ENCODE assay signal across 8 cellular contexts in genomic region chr13:112725346-112726017, GRCh38. TPM values are rescaled to one million over a fixed set of nuclear protein-coding genes. Genes with fewer than 3 reads are reported as not detected.
DNase-seq lines count a peak whose midpoint lies in the region; ATAC-seq, FAIRE-seq and TF ChIP-seq lines count a peak whose summit lies in the region.

No MANE protein-coding gene starts in this region.

- H3K4me3 ChIP-seq in K562, result no peak overlapping the region

- H3K36me3 ChIP-seq in K562 (ENCODE audit: control insufficient read depth, insufficient read depth, low read length), result 0 out of 3 replicates have a peak, but pooled peaks cover 2% of the 10 kb centered on the region

- peaks cover 31 to 56% of the 10 kb centered on the region in 2 experiments for H3K4me1 ChIP-seq in K562 (replicated peaks in 1 of 2; ENCODE audit: control insufficient read depth in 2 of 2, insufficient read depth in 2 of 2, low read length in 2 of 2)

- H3K9me3 ChIP-seq in K562 (replicated peaks; ENCODE audit: control insufficient read depth, insufficient read depth, low read depth, low read length), result no peaks in the 10 kb centered on the region

- BruUV-seq in K562 (replicated peaks; lab: Mats Ljungman, UMichigan), result no TSS peak

- POLR2A ChIA-PET in K562 (lab: Yijun Ruan, JAX), result interaction anchor here (0.7 kb wide), 1 partner anchor 7 kb away, joined by 3 read pairs; no protein-coding TSS in a partner anchor

- H3K27ac ChIP-seq in K562 (ENCODE audit: extremely low read depth, low read depth, low read length), result no peak overlapping the region

- no peak for TF ChIP-seq EP300 in K562 (IDR thresholded peaks at IDR 0.05; ENCODE audit: low read length)

- intact Hi-C loops in K562 (cut with micrococcal nuclease) (no loop called here), sciatic nerve (cut with DNase I) (no loop called here)

- H4K20me1 ChIP-seq in K562 (replicated peaks; ENCODE audit: control insufficient read depth, insufficient read depth, low read length), result peaks cover 38% of the 10 kb centered on the region

- TF ChIP-seq POLR2A in K562 (conservative IDR thresholded peaks at IDR 0.05), result no peak

- H3K9me1 ChIP-seq in K562 (ENCODE audit: control insufficient read depth, insufficient read depth, low read length), result no peaks in the 10 kb centered on the region

- no peak for TF ChIP-seq RAD21 in K562 (CRISPR knock-in tag; conservative IDR thresholded peaks at IDR 0.05 in 1 of 2, IDR thresholded peaks at IDR 0.05 in 1 of 2)

- peaks cover 61% of the 10 kb centered on the region for H3K79me2 ChIP-seq in K562 (ENCODE audit: control insufficient read depth, insufficient read depth, low read length)

- H3K27me3 ChIP-seq in K562 (ENCODE audit: control insufficient read depth in 2 of 2, insufficient read depth in 2 of 2, low read length in 2 of 2), result no peaks in the 10 kb centered on the region

- peak overlapping the region in 1 of 2 experiments; percentile 58; a peak in 2 of 4 replicates for H3K9ac ChIP-seq in K562 (ENCODE audit: insufficient read depth in 1 of 2, low read depth in 2 of 2, low read length in 2 of 2)

- WGBS in K562 (ENCODE audit: insufficient coverage, low coverage, missing lambda C conversion rate), result 16% methylated on average over 7 of the region's 18 CpGs

- H3K4me2 ChIP-seq in K562 (ENCODE audit: insufficient read depth, low read length), result no peak overlapping the region

- TF ChIP-seq CTCF in K562 (IDR thresholded peaks at IDR 0.05 in 2 of 3, conservative IDR thresholded peaks at IDR 0.05 in 1 of 3; ENCODE audit: insufficient read depth in 2 of 3, low read depth in 1 of 3, low read length in 3 of 3), result no peak

- in situ Hi-C loops in K562 (cut with MboI), result no loop called here

- CTCF ChIA-PET in K562 (lab: Yijun Ruan, JAX; ENCODE audit: low intra/inter-chr PET ratio), result no interaction called here

- no peak overlapping the region for H2AFZ ChIP-seq in K562 (ENCODE audit: low read depth, low read length)

- DNase-seq in NCI-H748 (lab: John Stamatoyannopoulos, UW; ENCODE audit: unreplicated experiment) (peak; percentile 47), NCI-H748 treated with DMSO at 0.1 percent for 48 hours (lab: John Stamatoyannopoulos, UW) (no peak), NCI-H1417 treated with DMSO at 0.1 percent for 48 hours (lab: John Stamatoyannopoulos, UW) (peak; percentile 33), K562 (ENCODE audit: extremely low read depth in 1 of 4, low spot score in 3 of 4) (no peak), sciatic nerve (ENCODE audit: low spot score) (peak; percentile 50), epidermal melanocyte (ENCODE audit: insufficient read length, low spot score) (no peak)

- peak; percentile 10; the same call in 1 of the 3 replicates for ATAC-seq in K562
- ATAC-seq in sciatic nerve, result peak; percentile 13
- no peak for ATAC-seq in HG02798 (IDR thresholded peaks at IDR 0.05; ENCODE audit: poor library complexity, unreplicated experiment)
- no peak for ATAC-seq in HG02840 (IDR thresholded peaks at IDR 0.05; ENCODE audit: low FRiP score, unreplicated experiment)

- no peak for FAIRE-seq in K562 (lab: Jason Lieb, UNC)

TF ChIP-seq in K562, 482 proteins besides CTCF, POLR2A, EP300 and RAD21:
- peak; percentile 33; the same call in 1 of the 2 replicates for TF ChIP-seq NFE2 (IDR thresholded peaks at IDR 0.05; ENCODE audit: low read depth)
- TF ChIP-seq ZNF785 (CRISPR knock-in tag; IDR thresholded peaks at IDR 0.05), result no peak
- 0 out of 2 replicates have a peak, but pooled peaks have one; percentile 34 for TF ChIP-seq MEF2A (IDR thresholded peaks at IDR 0.05; ENCODE audit: control insufficient read depth, low read depth, low read length)
- TF ChIP-seq TCF3 (CRISPR knock-in tag; IDR thresholded peaks at IDR 0.05), result 0 out of 2 replicates have a peak, but pooled peaks have one; percentile 6

RNA-seq across cellular contexts. Expression of gene ATP11A, which starts 35.6 kb away (rescaled TPM):
- 106 and 127 TPM in 2 replicates for total RNA-seq in K562 (2011; cell fraction: chromatin; rRNA removed; ENCODE audit: low replicate concordance)
- 46.5 and 55.5 TPM in 2 replicates for total RNA-seq in K562 (2011; cell fraction: nucleolus; rRNA removed)
- total RNA-seq in K562 (2011; cell fraction: nucleoplasm; rRNA removed), result 73.7 and 99.4 TPM in 2 replicates
- total RNA-seq in K562 (2014; rRNA removed) (4.2 and 5.4 TPM in 2 replicates), K562 (2014; rRNA removed; fragmentation: Illumina TruSeq; extraction: Trizol) (4.8 and 5.5 TPM in 2 replicates), K562 (2015; rRNA removed; fragmentation: Illumina TruSeq; extraction: Trizol) (3.4 TPM in 2 replicates), K562 (2021) (28.6 and 34.2 TPM in 2 replicates), sciatic nerve (75.6 TPM)
- polyA plus RNA-seq in K562 (2011; rRNA removed) (2.9 and 4.3 TPM in 2 replicates), K562 (2014; fragmentation: Illumina TruSeq; extraction: Trizol) (9.0 and 11.1 TPM in 2 replicates), K562 (2014; fragmentation: Nextera tagmentation; extraction: Ambion mirVana) (under 1 TPM; 0.38 to 0.55 TPM), K562 (2014; rRNA removed) (8.4 and 8.6 TPM in 2 replicates)
- polyA plus RNA-seq in K562 (2011; cell fraction: cytosol; rRNA removed), result 3.6 and 3.8 TPM in 2 replicates
- polyA plus RNA-seq in K562 (2011; cell fraction: nucleus; rRNA removed), result 41.4 and 54.7 TPM in 2 replicates
- 9.8 and 16.5 TPM in 2 replicates for polyA plus RNA-seq in K562 (2012)
- 8.1 and 10.1 TPM in 2 replicates for polyA minus RNA-seq in K562 (2011; rRNA and poly(A)+ RNA removed)
- 9.3 and 15.4 TPM in 2 replicates for polyA minus RNA-seq in K562 (2011; cell fraction: cytosol; rRNA and poly(A)+ RNA removed)
- polyA minus RNA-seq in K562 (2011; cell fraction: nucleus; rRNA and poly(A)+ RNA removed), result 19.8 and 28.4 TPM in 2 replicates

Comparison
In these comparisons a context has a peak if more than half of its experiments do, and no peak if none do; other contexts are left out.
1. DNase-seq: peak in NCI-H748 (single experiment), NCI-H1417 treated with DMSO at 0.1 percent for 48 hours (single experiment) and sciatic nerve (single experiment); none in NCI-H748 treated with DMSO at 0.1 percent for 48 hours (single experiment), K562 (0 of 4) and epidermal melanocyte (single experiment).
2. ATAC-seq: peak in K562 (single experiment) and sciatic nerve (single experiment); none in HG02798 (single experiment) and HG02840 (single experiment).